In genomic region chr4:74790652-74791051, GRCh38 we compare ENCODE assay signal across 10 cellular contexts. TPM values are rescaled to one million over a fixed set of nuclear protein-coding genes. Genes with fewer than 3 reads are reported as not detected.
"Had no signal": no experiment of that assay in that cellular context is flagged by ENCODE, and none has a peak within 500 bp of the region (broad histone marks: within the 10 kb centered on the region; RNA-seq: fewer than 3 reads in every experiment).

No MANE protein-coding gene starts in this region.

- H3K36me3 ChIP-seq: HAP-1 had no signal

- H3K9me3 ChIP-seq: HAP-1 had no signal

- ATAC-seq: GM23338, HCT116 had no signal

- DNase-seq: GM23248, GOT3, H7, H9, HCEC 1CT, HFFc6 had no signal

- H3K4me1 ChIP-seq: HAP-1 had no signal

- H3K27ac ChIP-seq: GM23248 had no signal

- H3K4me3 Mint-ChIP-seq: GM23338, H9, HFFc6 had no signal

- H2AFZ ChIP-seq: GM23248, GM23338 had no signal

- H3K4me2 ChIP-seq: GM23338 had no signal

- H3K9ac ChIP-seq: GM23248 had no signal

- H3K27ac Mint-ChIP-seq: GM23338, H9, HFFc6 had no signal

- H3K9me3 Mint-ChIP-seq: GM23338, H9, HFFc6 had no signal

- H3K4me3 ChIP-seq: GM23248, GM23338, HAP-1 had no signal

RNA-seq across cellular contexts. Expression of gene BTC, which starts 3.7 kb away (rescaled TPM):
- total RNA-seq: GM23248, H1, H9, HFFc6 had no signal
- polyA plus RNA-seq: GM23248 had no signal
